In genomic region chr19:52297601-52298358, GRCh38 we compare ENCODE assay signal across 8 cellular contexts. TPM values are rescaled to one million over a fixed set of nuclear protein-coding genes. Genes with fewer than 3 reads are reported as not detected.
DNase-seq lines count a peak whose midpoint lies in the region; ATAC-seq and TF ChIP-seq lines count a peak whose summit lies in the region.

No MANE protein-coding gene starts in this region.

- no peaks in the 10 kb centered on the region for H3K9me3 ChIP-seq in upper lobe of right lung

- H3K27me3 Mint-ChIP-seq in brain, result no peaks in the 10 kb centered on the region

- H3K27ac Mint-ChIP-seq in brain, result peak overlapping the region; percentile 68 to 97 (median 94)

- H3K9me3 Mint-ChIP-seq in brain, result peaks cover 5 to 27% (median 8%) of the 10 kb centered on the region in 5 experiments

- intact Hi-C loops in upper lobe of right lung (cut with DNase I), result no loop called here

- H3K27me3 ChIP-seq in upper lobe of right lung, result no peaks in the 10 kb centered on the region

- peak overlapping the region; percentile 93 for H3K27ac ChIP-seq in upper lobe of right lung

- H3K4me3 Mint-ChIP-seq in brain, result peak overlapping the region; percentile 88 to 92 (median 88)

- H3K4me1 ChIP-seq in upper lobe of right lung, result no peaks in the 10 kb centered on the region

- H3K4me3 ChIP-seq in Jurkat, Clone E6-1 (ENCODE audit: low read length), result peak overlapping the region; percentile 96
- H3K4me3 ChIP-seq in upper lobe of right lung, result peak overlapping the region; percentile 62

- DNase-seq in NCI-H748 treated with DMSO at 0.1 percent for 48 hours (lab: John Stamatoyannopoulos, UW) (peak; percentile 3), NCI-H748 (lab: John Stamatoyannopoulos, UW; ENCODE audit: unreplicated experiment) (no peak), lung microvascular endothelial cell (ENCODE audit: low read depth in 2 of 2) (peak; percentile 5 to 29), upper lobe of right lung (no peak), RPMI8226 (no peak), LoVo (ENCODE audit: low spot score) (no peak)
- DNase-seq in Jurkat, Clone E6-1 (ENCODE audit: low read depth, low spot score), result no peak

- ATAC-seq in upper lobe of right lung, result no peak

- TF ChIP-seq CTCF in brain (conservative IDR thresholded peaks at IDR 0.05) (no peak), upper lobe of right lung (IDR thresholded peaks at IDR 0.05) (no peak)

- peaks cover 34% of the 10 kb centered on the region for H3K4me1 Mint-ChIP-seq in brain

- peaks cover 70% of the 10 kb centered on the region for H3K36me3 Mint-ChIP-seq in brain

- peaks cover 20% of the 10 kb centered on the region for H3K36me3 ChIP-seq in upper lobe of right lung

RNA-seq across cellular contexts. Expression of gene ZNF480, which starts 0.8 kb away (rescaled TPM):
- polyA plus RNA-seq in Jurkat, Clone E6-1 (2012; ENCODE audit: insufficient read depth, insufficient read length), result 58.0 TPM
- polyA plus RNA-seq in brain (ENCODE audit: insufficient read depth, low read depth, low replicate concordance), result 1.2 TPM
- total RNA-seq in lung microvascular endothelial cell (2.4 and 2.6 TPM in 2 replicates), upper lobe of right lung (8.8 TPM)

RNA-seq across cellular contexts. Expression of gene ZNF766, which starts 28.4 kb away (rescaled TPM):
- 21.9 TPM for polyA plus RNA-seq in Jurkat, Clone E6-1 (2012; ENCODE audit: insufficient read depth, insufficient read length)
- 5.0 TPM for polyA plus RNA-seq in brain (ENCODE audit: insufficient read depth, low read depth, low replicate concordance)
- total RNA-seq in lung microvascular endothelial cell (5.0 and 8.7 TPM in 2 replicates), upper lobe of right lung (17.5 TPM)

RNA-seq across cellular contexts. Expression of gene ZNF610, which starts 38.3 kb away (rescaled TPM):
- 1.00 TPM for polyA plus RNA-seq in Jurkat, Clone E6-1 (2012; ENCODE audit: insufficient read depth, insufficient read length)
- 5.4 TPM for polyA plus RNA-seq in brain (ENCODE audit: insufficient read depth, low read depth, low replicate concordance)
- total RNA-seq in lung microvascular endothelial cell, result 2.2 and 2.8 TPM in 2 replicates
- total RNA-seq in upper lobe of right lung, result 2.5 TPM

Comparison
In these comparisons a context has a peak if more than half of its experiments do, and no peak if none do; other contexts are left out.
1. DNase-seq: peak in NCI-H748 treated with DMSO at 0.1 percent for 48 hours (single experiment) and lung microvascular endothelial cell (2 of 2); none in NCI-H748 (single experiment), Jurkat, Clone E6-1 (single experiment), upper lobe of right lung (single experiment), RPMI8226 (single experiment) and LoVo (single experiment).